In genomic region chr11:130159657-130160459, GRCh38 we compare ENCODE assay signal across 8 cellular contexts. TPM values are rescaled to one million over a fixed set of nuclear protein-coding genes. Genes with fewer than 3 reads are reported as not detected.
DNase-seq lines count a peak whose midpoint lies in the region; ATAC-seq and TF ChIP-seq lines count a peak whose summit lies in the region.

Gene ST14 (plus strand): TSS chr11:130159782. CDS start chr11:130159980, 198 bp downstream.

- TF ChIP-seq CTCF in MM.1S (IDR thresholded peaks at IDR 0.05; ENCODE audit: low read length), result no peak

- H3K9me3 ChIP-seq in MM.1S (replicated peaks; ENCODE audit: insufficient read depth, low read length), result no peaks in the 10 kb centered on the region
- no peaks in the 10 kb centered on the region for H3K9me3 ChIP-seq in thymus (ENCODE audit: control insufficient read depth)

- ATAC-seq in activated naive CD8-positive, alpha-beta T cell treated with anti-CD3 and anti-CD28 coated beads, Interleukin-2, amount 50 U/mL, for 24 hours, result no peak

- peaks cover 28% of the 10 kb centered on the region for H3K4me1 ChIP-seq in MM.1S (ENCODE audit: low read length)
- H3K4me1 ChIP-seq in thymus (ENCODE audit: control insufficient read depth, insufficient read depth, low read length), result no peaks in the 10 kb centered on the region

- H3K4me1 Mint-ChIP-seq in activated naive CD8-positive, alpha-beta T cell treated with anti-CD3 and anti-CD28 coated beads, Interleukin-2, amount 50 U/mL, for 24 hours, result peaks cover 16% of the 10 kb centered on the region

- H3K79me2 ChIP-seq in MM.1S (ENCODE audit: low read length), result peaks cover 51% of the 10 kb centered on the region

- H3K4me3 Mint-ChIP-seq in activated naive CD8-positive, alpha-beta T cell treated with anti-CD3 and anti-CD28 coated beads, Interleukin-2, amount 50 U/mL, for 24 hours, result peak within 1 kb of the TSS; percentile 49

- peak; percentile 44 for DNase-seq in GM03348 (ENCODE audit: low spot score)
- DNase-seq in MM.1S, result peak; percentile 74
- DNase-seq in activated naive CD8-positive, alpha-beta T cell treated with anti-CD3 and anti-CD28 coated beads, Interleukin-2, amount 50 U/mL, for 24 hours, result peak; percentile 15
- peak; percentile 73 for DNase-seq in kidney tubule cell (ENCODE audit: low spot score)
- DNase-seq in NK-92 treated with Interleukin-12 subunit alpha and Interleukin-12 subunit beta, amount 100 ng/mL, for 24 hours (lab: John Stamatoyannopoulos, UW), result no peak
- no peak for DNase-seq in stimulated activated CD8-positive, alpha-beta memory T cell treated with anti-CD3 and anti-CD28 coated beads, Interleukin-4, amount 100 ng/mL, for 48 hours
- DNase-seq in activated CD8-positive, alpha-beta memory T cell treated with anti-CD3 and anti-CD28 coated beads, Interleukin-2, amount 50 U/mL, for 48 hours, result no peak

- H3K27me3 Mint-ChIP-seq in activated naive CD8-positive, alpha-beta T cell treated with anti-CD3 and anti-CD28 coated beads, Interleukin-2, amount 50 U/mL, for 24 hours, result peaks cover 48% of the 10 kb centered on the region

- H3K36me3 Mint-ChIP-seq in activated naive CD8-positive, alpha-beta T cell treated with anti-CD3 and anti-CD28 coated beads, Interleukin-2, amount 50 U/mL, for 24 hours (ENCODE audit: low read depth), result no peaks in the 10 kb centered on the region

- peak within 1 kb of the TSS; percentile 91 for H3K4me2 ChIP-seq in MM.1S (ENCODE audit: low read depth, low read length)

- 3% methylated on average over 88 of the region's 88 CpGs for WGBS in thymus

- no peaks in the 10 kb centered on the region for H3K9me2 ChIP-seq in MM.1S (replicated peaks; ENCODE audit: insufficient read depth, low read length)

- no peaks in the 10 kb centered on the region for H4K20me1 ChIP-seq in MM.1S (ENCODE audit: insufficient read depth, low read length)

- peaks cover 6% of the 10 kb centered on the region; the same call in 1 of the 2 replicates for H3F3A ChIP-seq in MM.1S (ENCODE audit: insufficient read depth, low read length)

- H3K27ac ChIP-seq in MM.1S (ENCODE audit: low read length), result peak within 1 kb of the TSS; percentile 41; the same call in 1 of the 2 replicates
- no peak within 1 kb of the TSS for H3K27ac ChIP-seq in thymus (ENCODE audit: low read depth)

- no peaks in the 10 kb centered on the region for H3K9me3 Mint-ChIP-seq in activated naive CD8-positive, alpha-beta T cell treated with anti-CD3 and anti-CD28 coated beads, Interleukin-2, amount 50 U/mL, for 24 hours

- peak within 1 kb of the TSS; percentile 7; the same call in 1 of the 2 replicates for H2AFZ ChIP-seq in MM.1S (ENCODE audit: low read length)

- H3K36me3 ChIP-seq in MM.1S (replicated peaks; ENCODE audit: insufficient read depth, low read length) (no peaks in the 10 kb centered on the region), thymus (ENCODE audit: control insufficient read depth, insufficient read depth) (no peaks in the 10 kb centered on the region)

- H3K4me3 ChIP-seq in MM.1S (ENCODE audit: low read length), result peak within 1 kb of the TSS; percentile 81
- H3K4me3 ChIP-seq in thymus (ENCODE audit: low read length), result peak within 1 kb of the TSS; percentile 30

- H3K9ac ChIP-seq in MM.1S (ENCODE audit: low read length), result peak within 1 kb of the TSS; percentile 83

- no peak within 1 kb of the TSS for H3K27ac Mint-ChIP-seq in activated naive CD8-positive, alpha-beta T cell treated with anti-CD3 and anti-CD28 coated beads, Interleukin-2, amount 50 U/mL, for 24 hours

- H3K27me3 ChIP-seq in MM.1S (replicated peaks; ENCODE audit: insufficient read depth, low read length), result peaks cover 17% of the 10 kb centered on the region
- H3K27me3 ChIP-seq in thymus (ENCODE audit: control insufficient read depth, insufficient read depth), result peaks cover 40% of the 10 kb centered on the region

RNA-seq across cellular contexts. Expression of gene ST14, which starts in this region (rescaled TPM):
- polyA plus RNA-seq in thymus, result 28.6 TPM

Comparison
In these comparisons a context has a peak if more than half of its experiments do, and no peak if none do; other contexts are left out.
1. DNase-seq: peak in GM03348 (single experiment), MM.1S (single experiment), activated naive CD8-positive, alpha-beta T cell treated with anti-CD3 and anti-CD28 coated beads, Interleukin-2, amount 50 U/mL, for 24 hours (single experiment) and kidney tubule cell (single experiment); none in NK-92 treated with Interleukin-12 subunit alpha and Interleukin-12 subunit beta, amount 100 ng/mL, for 24 hours (single experiment), stimulated activated CD8-positive, alpha-beta memory T cell treated with anti-CD3 and anti-CD28 coated beads, Interleukin-4, amount 100 ng/mL, for 48 hours (single experiment) and activated CD8-positive, alpha-beta memory T cell treated with anti-CD3 and anti-CD28 coated beads, Interleukin-2, amount 50 U/mL, for 48 hours (single experiment).